Comparison of ENCODE assay signal across 8 cellular contexts in the genomic region with DNA sequence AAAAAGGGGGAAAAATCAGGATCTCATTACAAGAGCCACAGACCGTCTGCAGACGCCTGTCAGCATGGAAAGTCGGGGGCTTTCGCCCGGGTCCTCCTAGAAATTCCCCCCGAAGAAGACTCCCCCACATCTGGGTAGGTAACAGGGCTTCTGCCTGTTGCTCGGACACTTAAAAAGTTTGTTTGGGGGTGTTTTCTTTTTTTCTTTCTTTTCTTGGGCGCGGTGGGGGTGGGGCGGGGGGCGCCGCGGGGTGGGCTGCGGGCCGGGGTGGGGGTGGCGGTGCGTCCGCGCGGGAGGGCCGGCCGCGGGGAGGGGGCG. TPM values are rescaled to one million over a fixed set of nuclear protein-coding genes. Genes with fewer than 3 reads are reported as not detected.
DNase-seq lines count a peak whose midpoint lies in the region; ATAC-seq and TF ChIP-seq lines count a peak whose summit lies in the region.

No MANE protein-coding gene starts in this region.

- no peaks in the 10 kb centered on the region for H3K9me3 ChIP-seq in neural cell (ENCODE audit: low read length)

- H3K4me3 Mint-ChIP-seq in chondrocyte (ENCODE audit: unreplicated experiment) = peak overlapping the region; percentile 84

- peak overlapping the region; percentile 85 for H3K27ac Mint-ChIP-seq in chondrocyte (ENCODE audit: unreplicated experiment)

- H3K27ac ChIP-seq in neural cell (ENCODE audit: low read length) = no peak overlapping the region

- H3F3A ChIP-seq in neural cell (ENCODE audit: insufficient read depth, low read length, poor library complexity, severe bottlenecking) = no peaks in the 10 kb centered on the region

- peak overlapping the region; percentile 69 for H3K4me3 ChIP-seq in neural cell (ENCODE audit: low read length)

- DNase-seq in NCI-H510A treated with DMSO at 0.1 percent for 48 hours (lab: John Stamatoyannopoulos, UW) = peak; percentile 48
- DNase-seq in NCI-H510A (lab: John Stamatoyannopoulos, UW) = no peak
- DNase-seq in chondrocyte (ENCODE audit: low spot score) = no peak
- no peak for DNase-seq in SKM-1 (lab: John Stamatoyannopoulos, UW; ENCODE audit: unreplicated experiment)
- DNase-seq in stimulated activated naive CD4-positive, alpha-beta T cell treated with Interleukin-2 at 50 U/mL for 16 hours (lab: John Stamatoyannopoulos, UW) = no peak
- no peak for DNase-seq in HCEC 1CT

- peaks cover 37% of the 10 kb centered on the region for H3K4me1 Mint-ChIP-seq in chondrocyte (ENCODE audit: low read depth)

- no peaks in the 10 kb centered on the region for H3K79me2 ChIP-seq in neural cell (replicated peaks; ENCODE audit: insufficient read depth, low read length)

- H2AFZ ChIP-seq in neural cell (ENCODE audit: low read depth, low read length) = no peak overlapping the region

- H3K9ac ChIP-seq in neural cell (ENCODE audit: low read length) = no peak overlapping the region

- ATAC-seq in HG03432 (IDR thresholded peaks at IDR 0.05; ENCODE audit: unreplicated experiment) = peak; percentile 4

- no peak for TF ChIP-seq EP300 in neural cell (conservative IDR thresholded peaks at IDR 0.05; ENCODE audit: poor library complexity, severe bottlenecking)

- peak overlapping the region; percentile 92 for H3K4me2 ChIP-seq in neural cell (ENCODE audit: low read length)

- TF ChIP-seq RAD21 in neural cell (conservative IDR thresholded peaks at IDR 0.05) = no peak

- peaks cover 2% of the 10 kb centered on the region for H3K36me3 Mint-ChIP-seq in chondrocyte (ENCODE audit: low read depth)

- no peaks in the 10 kb centered on the region for H4K20me1 ChIP-seq in neural cell (ENCODE audit: insufficient read depth)

- H3K27me3 Mint-ChIP-seq in chondrocyte (ENCODE audit: low read depth) = no peaks in the 10 kb centered on the region

- peaks cover 50% of the 10 kb centered on the region for H3K27me3 ChIP-seq in neural cell (ENCODE audit: insufficient read depth, low read depth, low read length)

- no peaks in the 10 kb centered on the region for H3K9me2 ChIP-seq in neural cell (ENCODE audit: insufficient read depth, low read length)

- TF ChIP-seq CTCF in chondrocyte (IDR thresholded peaks at IDR 0.05) (no peak), neural cell (IDR thresholded peaks at IDR 0.05; ENCODE audit: poor library complexity, severe bottlenecking) (no peak)

- no peaks in the 10 kb centered on the region for H3K36me3 ChIP-seq in neural cell (ENCODE audit: insufficient read depth, low read length)

- H3K9me3 Mint-ChIP-seq in chondrocyte (ENCODE audit: low read depth) = peaks cover 6% of the 10 kb centered on the region

TF ChIP-seq in neural cell, 6 proteins besides CTCF, POLR2A, EP300 and RAD21:
- no peak for TF ChIP-seq TAF1 (IDR thresholded peaks at IDR 0.05; ENCODE audit: low read depth)
- TF ChIP-seq POLR2AphosphoS5 (IDR thresholded peaks at IDR 0.05) = no peak
- TF ChIP-seq, protein P1, sequence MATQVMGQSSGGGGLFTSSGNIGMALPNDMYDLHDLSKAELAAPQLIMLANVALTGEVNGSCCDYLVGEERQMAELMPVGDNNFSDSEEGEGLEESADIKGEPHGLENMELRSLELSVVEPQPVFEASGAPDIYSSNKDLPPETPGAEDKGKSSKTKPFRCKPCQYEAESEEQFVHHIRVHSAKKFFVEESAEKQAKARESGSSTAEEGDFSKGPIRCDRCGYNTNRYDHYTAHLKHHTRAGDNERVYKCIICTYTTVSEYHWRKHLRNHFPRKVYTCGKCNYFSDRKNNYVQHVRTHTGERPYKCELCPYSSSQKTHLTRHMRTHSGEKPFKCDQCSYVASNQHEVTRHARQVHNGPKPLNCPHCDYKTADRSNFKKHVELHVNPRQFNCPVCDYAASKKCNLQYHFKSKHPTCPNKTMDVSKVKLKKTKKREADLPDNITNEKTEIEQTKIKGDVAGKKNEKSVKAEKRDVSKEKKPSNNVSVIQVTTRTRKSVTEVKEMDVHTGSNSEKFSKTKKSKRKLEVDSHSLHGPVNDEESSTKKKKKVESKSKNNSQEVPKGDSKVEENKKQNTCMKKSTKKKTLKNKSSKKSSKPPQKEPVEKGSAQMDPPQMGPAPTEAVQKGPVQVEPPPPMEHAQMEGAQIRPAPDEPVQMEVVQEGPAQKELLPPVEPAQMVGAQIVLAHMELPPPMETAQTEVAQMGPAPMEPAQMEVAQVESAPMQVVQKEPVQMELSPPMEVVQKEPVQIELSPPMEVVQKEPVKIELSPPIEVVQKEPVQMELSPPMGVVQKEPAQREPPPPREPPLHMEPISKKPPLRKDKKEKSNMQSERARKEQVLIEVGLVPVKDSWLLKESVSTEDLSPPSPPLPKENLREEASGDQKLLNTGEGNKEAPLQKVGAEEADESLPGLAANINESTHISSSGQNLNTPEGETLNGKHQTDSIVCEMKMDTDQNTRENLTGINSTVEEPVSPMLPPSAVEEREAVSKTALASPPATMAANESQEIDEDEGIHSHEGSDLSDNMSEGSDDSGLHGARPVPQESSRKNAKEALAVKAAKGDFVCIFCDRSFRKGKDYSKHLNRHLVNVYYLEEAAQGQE (IDR thresholded peaks at IDR 0.05; ENCODE audit: borderline replicate concordance) = no peak
- TF ChIP-seq MXI1 (conservative IDR thresholded peaks at IDR 0.05; ENCODE audit: poor library complexity, severe bottlenecking) = no peak
- TF ChIP-seq SMC3 (conservative IDR thresholded peaks at IDR 0.05; ENCODE audit: poor library complexity) = no peak
- TF ChIP-seq EZH2 (IDR thresholded peaks at IDR 0.05; ENCODE audit: borderline replicate concordance, insufficient read depth, low read length, poor library complexity, severe bottlenecking) = no peak

RNA-seq across cellular contexts. Expression of a gene that starts 0.4 kb away (rescaled TPM):
- total RNA-seq in chondrocyte = 37.1 to 62.1 TPM (median 38.8 TPM) in 3 replicates
- polyA plus RNA-seq in neural cell = 0.10 TPM in 1 of 2 replicates, not detected in the other
- polyA minus RNA-seq in neural cell = not detected in 2 replicates
